ENCODE assay signal across 19 cellular contexts in genomic region chr7:33700001-33700899, GRCh38.
DNase-seq lines count a peak whose midpoint lies in the region; ATAC-seq, FAIRE-seq and TF ChIP-seq lines count a peak whose summit lies in the region.
"Had no signal": no experiment of that assay in that cellular context is flagged by ENCODE, and none has a peak within 500 bp of the region (broad histone marks: within the 10 kb centered on the region; RNA-seq: fewer than 3 reads in every experiment).

No MANE protein-coding gene starts in this region.

- 48% methylated on average over 11 of the region's 11 CpGs for WGBS in HepG2 (ENCODE audit: low lambda C conversion rate)
- WGBS in right lobe of liver (ENCODE audit: insufficient coverage, low coverage, low lambda C conversion rate, missing lambda C conversion rate) = 73% methylated on average over 9 of the region's 11 CpGs
- WGBS in heart right ventricle, 2 donors = 85 to 86% methylated on average over 11 of the region's 11 CpGs

- TF ChIP-seq RAD21 in HepG2 (CRISPR knock-in tag; IDR thresholded peaks at IDR 0.05) = no peak

- peak overlapping the region; percentile 21; the same call in 1 of the 2 replicates for H3K4me2 ChIP-seq in HepG2 (ENCODE audit: low read depth, low read length)
- H3K4me2 ChIP-seq: BLaER1 had no signal

- no peaks in the 10 kb centered on the region for H3K79me2 ChIP-seq in HepG2 (ENCODE audit: insufficient read depth, low read length)

- H3K27ac Mint-ChIP-seq in nephron progenitor cell = no peak overlapping the region
- no peak overlapping the region for H3K27ac Mint-ChIP-seq in activated CD4-positive, alpha-beta T cell treated with anti-CD3 and anti-CD28 coated beads for 36 hours
- H3K27ac Mint-ChIP-seq: CD4-positive, CD25-positive, alpha-beta regulatory T cell had no signal

- TF ChIP-seq CTCF in HepG2 (CRISPR knock-in tag; IDR thresholded peaks at IDR 0.05) = no peak
- TF ChIP-seq CTCF in right lobe of liver (IDR thresholded peaks at IDR 0.05) = no peak
- no peak for TF ChIP-seq CTCF in mucosa of descending colon (IDR thresholded peaks at IDR 0.05)
- no peak for TF ChIP-seq CTCF in nephron progenitor cell (IDR thresholded peaks at IDR 0.05)
- no peak for TF ChIP-seq CTCF in heart right ventricle (IDR thresholded peaks at IDR 0.05)

- H3K27me3 Mint-ChIP-seq in nephron progenitor cell (ENCODE audit: low read depth, poor library complexity) = peaks cover 14% of the 10 kb centered on the region
- H3K27me3 Mint-ChIP-seq in activated CD4-positive, alpha-beta T cell treated with anti-CD3 and anti-CD28 coated beads for 36 hours = no peaks in the 10 kb centered on the region
- H3K27me3 Mint-ChIP-seq: CD4-positive, CD25-positive, alpha-beta regulatory T cell had no signal

- peak overlapping the region; percentile 37 for H3K4me3 Mint-ChIP-seq in nephron progenitor cell
- H3K4me3 Mint-ChIP-seq in activated CD4-positive, alpha-beta T cell treated with anti-CD3 and anti-CD28 coated beads for 36 hours = no peak overlapping the region
- H3K4me3 Mint-ChIP-seq: CD4-positive, CD25-positive, alpha-beta regulatory T cell had no signal

- H4K20me1 ChIP-seq in HepG2 (ENCODE audit: insufficient read depth, low read length) = no peaks in the 10 kb centered on the region
- H4K20me1 ChIP-seq: BLaER1 had no signal

- peaks cover 40% of the 10 kb centered on the region for H3K36me3 Mint-ChIP-seq in nephron progenitor cell (ENCODE audit: low read depth)
- peaks cover 8% of the 10 kb centered on the region for H3K36me3 Mint-ChIP-seq in activated CD4-positive, alpha-beta T cell treated with anti-CD3 and anti-CD28 coated beads for 36 hours (ENCODE audit: low read depth)

- no peak for TF ChIP-seq EP300 in HepG2 (IDR thresholded peaks at IDR 0.05; ENCODE audit: low read depth in 2 of 2, low read length in 2 of 2)
- TF ChIP-seq EP300 in HepG2 (CRISPR knock-in tag; IDR thresholded peaks at IDR 0.05; ENCODE audit: borderline replicate concordance) = no peak

- FAIRE-seq in HepG2 (lab: Jason Lieb, UNC) (peak; percentile 8), urothelium cell line (lab: Jason Lieb, UNC) (no peak)
- FAIRE-seq: G401.6, GM12891, H54 had no signal

- H3K4me3 ChIP-seq in HepG2 (replicated peaks in 1 of 3; ENCODE audit: insufficient read depth in 1 of 3, low read depth in 2 of 3, low read length in 3 of 3) = no peak overlapping the region
- no peak overlapping the region for H3K4me3 ChIP-seq in right lobe of liver
- no peak overlapping the region for H3K4me3 ChIP-seq in mucosa of descending colon
- H3K4me3 ChIP-seq in heart right ventricle = no peak overlapping the region
- H3K4me3 ChIP-seq: BLaER1, GM23248 had no signal

- DNase-seq in HepG2 (ENCODE audit: low spot score) (peak; percentile 28), right lobe of liver (no peak), mucosa of descending colon (peak in 1 of 3 donors; percentile 53), nephron progenitor cell (no peak), urothelium cell line (ENCODE audit: low spot score) (no peak), SKM-1 treated with dmso at 0.1 percent for 144 hours (lab: John Stamatoyannopoulos, UW; ENCODE audit: unreplicated experiment) (no peak), heart right ventricle (no peak)
- DNase-seq in activated CD4-positive, alpha-beta T cell treated with anti-CD3 and anti-CD28 coated beads for 36 hours = no peak
- DNase-seq: 8988T; AML-193; CD4-positive, CD25-positive, alpha-beta regulatory T cell; DMS79; EL; GM23248 had no signal

- CTCF ChIA-PET in HepG2 (lab: Yijun Ruan, JAX; ENCODE audit: low intra/inter-chr PET ratio, low total read pairs) = no interaction called here
- CTCF ChIA-PET in activated CD4-positive, alpha-beta T cell treated with anti-CD3 and anti-CD28 coated beads for 36 hours (lab: Charles Lee) = interaction anchor here (0.9 kb wide), 1 partner anchor 59 kb away, joined by 3 read pairs; no protein-coding TSS in a partner anchor

- in situ Hi-C loops in HepG2 (cut with HindIII; ENCODE audit: extremely low pct_ligation_motif_present, low pct_unique_long_range_greater_than_20kb) = loop anchor here (25.0 kb wide), 1 partner anchor 513 kb away; no protein-coding TSS in a partner anchor

- intact Hi-C loops in HepG2 (cut with micrococcal nuclease; ENCODE audit: unreplicated experiment) = no loop called here
- intact Hi-C loops in right lobe of liver (cut with DNase I) = no loop called here
- intact Hi-C loops in mucosa of descending colon (cut with DNase I, micrococcal nuclease) = no loop called here
- intact Hi-C loops in activated CD4-positive, alpha-beta T cell treated with anti-CD3 and anti-CD28 coated beads for 36 hours (cut with DNase I, micrococcal nuclease) = no loop called here
- intact Hi-C loops in heart right ventricle (cut with DNase I) = no loop called here

- no peaks in the 10 kb centered on the region for H3K36me3 ChIP-seq in HepG2 (replicated peaks in 1 of 2; ENCODE audit: control insufficient read depth in 1 of 2, insufficient read depth in 2 of 2, low read length in 2 of 2)
- H3K36me3 ChIP-seq in right lobe of liver = no peaks in the 10 kb centered on the region
- no peaks in the 10 kb centered on the region for H3K36me3 ChIP-seq in mucosa of descending colon (ENCODE audit: low read depth)
- peaks cover 0 to 4% (median 0%) of the 10 kb centered on the region in 9 donors for H3K36me3 ChIP-seq in heart right ventricle
- H3K36me3 ChIP-seq: BLaER1 had no signal

- peaks cover 58% of the 10 kb centered on the region for H3K4me1 Mint-ChIP-seq in nephron progenitor cell
- no peaks in the 10 kb centered on the region for H3K4me1 Mint-ChIP-seq in activated CD4-positive, alpha-beta T cell treated with anti-CD3 and anti-CD28 coated beads for 36 hours
- H3K4me1 Mint-ChIP-seq: CD4-positive, CD25-positive, alpha-beta regulatory T cell had no signal

- H3K4me1 ChIP-seq in HepG2 (ENCODE audit: insufficient read depth, low read length) = peaks cover 62% of the 10 kb centered on the region
- no peaks in the 10 kb centered on the region for H3K4me1 ChIP-seq in right lobe of liver
- H3K4me1 ChIP-seq in mucosa of descending colon (ENCODE audit: low read depth) = peaks cover 20% of the 10 kb centered on the region
- H3K4me1 ChIP-seq in heart right ventricle = no peaks in the 10 kb centered on the region
- H3K4me1 ChIP-seq: BLaER1 had no signal

- TF ChIP-seq POLR2A in HepG2 (IDR thresholded peaks at IDR 0.05; ENCODE audit: insufficient read depth in 1 of 2, low read depth in 2 of 2, low read length in 2 of 2) (no peak), right lobe of liver (IDR thresholded peaks at IDR 0.05) (no peak)

- H3K27me3 ChIP-seq in HepG2 (ENCODE audit: control insufficient read depth in 1 of 2, insufficient read depth in 2 of 2, low read length in 2 of 2) = no peaks in the 10 kb centered on the region
- no peaks in the 10 kb centered on the region for H3K27me3 ChIP-seq in right lobe of liver
- H3K27me3 ChIP-seq in heart right ventricle = no peaks in the 10 kb centered on the region
- H3K27me3 ChIP-seq: BLaER1 had no signal

- POLR2A ChIA-PET in HepG2 (lab: Yijun Ruan, JAX) = no interaction called here
- POLR2A ChIA-PET in activated CD4-positive, alpha-beta T cell treated with anti-CD3 and anti-CD28 coated beads for 36 hours (lab: Charles Lee) = no interaction called here

- peaks cover 43% of the 10 kb centered on the region for H3K9me3 Mint-ChIP-seq in nephron progenitor cell
- peaks cover 29% of the 10 kb centered on the region for H3K9me3 Mint-ChIP-seq in activated CD4-positive, alpha-beta T cell treated with anti-CD3 and anti-CD28 coated beads for 36 hours (ENCODE audit: low read depth)

- BruUV-seq in HepG2 (replicated peaks; lab: Mats Ljungman, UMichigan) = no TSS peak

- no peak overlapping the region for H3K9ac ChIP-seq in HepG2 (ENCODE audit: insufficient read depth, low read depth, low read length)
- H3K9ac ChIP-seq: BLaER1, GM23248 had no signal

- H2AFZ ChIP-seq in HepG2 (ENCODE audit: low read length) = no peak overlapping the region
- H2AFZ ChIP-seq: GM23248 had no signal

- H3K27ac ChIP-seq in HepG2 (ENCODE audit: extremely low read length, insufficient read depth, low read length) = no peak overlapping the region
- H3K27ac ChIP-seq in right lobe of liver = no peak overlapping the region
- no peak overlapping the region for H3K27ac ChIP-seq in heart right ventricle
- H3K27ac ChIP-seq: BLaER1, GM23248 had no signal

- ATAC-seq in HepG2 (no peak), right lobe of liver (no peak), mucosa of descending colon (peak; percentile 87), heart right ventricle (no peak)
- ATAC-seq in activated CD4-positive, alpha-beta T cell treated with anti-CD3 and anti-CD28 coated beads for 36 hours = no peak
- ATAC-seq: HCT116 had no signal

- H3K9me3 ChIP-seq in HepG2 (ENCODE audit: low read length) = no peaks in the 10 kb centered on the region
- peaks cover 0 to 5% (median 0%) of the 10 kb centered on the region in 4 donors for H3K9me3 ChIP-seq in right lobe of liver
- peaks cover 19% of the 10 kb centered on the region for H3K9me3 ChIP-seq in mucosa of descending colon
- peaks cover 0 to 30% (median 7%) of the 10 kb centered on the region in 11 donors for H3K9me3 ChIP-seq in heart right ventricle

TF ChIP-seq in HepG2, 621 proteins besides CTCF, POLR2A, EP300 and RAD21 (continues in another document):
- no peak for TF ChIP-seq ZNF850 (CRISPR knock-in tag; conservative IDR thresholded peaks at IDR 0.05)
- no peak for TF ChIP-seq ZNF256 (CRISPR knock-in tag; conservative IDR thresholded peaks at IDR 0.05)
- peak; percentile 63; the same call in 1 of the 2 replicates for TF ChIP-seq CEBPB (IDR thresholded peaks at IDR 0.05; ENCODE audit: borderline replicate concordance, low read depth, low read length)
- TF ChIP-seq EHMT2 (IDR thresholded peaks at IDR 0.05; ENCODE audit: borderline replicate concordance, low read depth, low read length) = 0 out of 2 replicates have a peak, but pooled peaks have one; percentile 51
